Comparison of ENCODE assay signal across 20 cellular contexts in genomic region chr1:14314032-14314431, GRCh38.
DNase-seq lines count a peak whose midpoint lies in the region; ATAC-seq lines count a peak whose summit lies in the region.
"Had no signal": no experiment of that assay in that cellular context is flagged by ENCODE, and none has a peak within 500 bp of the region (broad histone marks: within the 10 kb centered on the region; RNA-seq: fewer than 3 reads in every experiment).

No MANE protein-coding gene starts in this region.

- ATAC-seq in esophagus mucosa: peak; percentile 20
- ATAC-seq: A549, GM12878, GM23338 had no signal

- DNase-seq in NCI-H526 (lab: John Stamatoyannopoulos, UW) (peak; percentile 20 to 35), NCI-H526 treated with DMSO at 0.1 percent for 48 hours (lab: John Stamatoyannopoulos, UW) (no peak), fibroblast of the conjunctiva (ENCODE audit: low read depth) (peak; percentile 23), NAMALWA (ENCODE audit: low spot score) (no peak), GOT3 (lab: John Stamatoyannopoulos, UW) (no peak)
- DNase-seq: 8988T; ACHN; AML-193; BE2C; CD4-positive, alpha-beta T cell; CD8-positive, alpha-beta memory T cell; DMS 273 treated with DMSO at 0.1 percent for 48 hours; DMS79; EL; GDM1; HFFc6 had no signal

Comparison
In these comparisons a context has a peak if more than half of its experiments do, and no peak if none do; other contexts are left out.
1. DNase-seq: peak in NCI-H526 (2 of 2) and fibroblast of the conjunctiva (single experiment); none in NCI-H526 treated with DMSO at 0.1 percent for 48 hours (single experiment), NAMALWA (single experiment) and GOT3 (single experiment).